ENCODE assay signal across 9 cellular contexts in genomic region chr2:48589170-48589767, GRCh38. TPM values are rescaled to one million over a fixed set of nuclear protein-coding genes. Genes with fewer than 3 reads are reported as not detected.
DNase-seq lines count a peak whose midpoint lies in the region; ATAC-seq, FAIRE-seq and TF ChIP-seq lines count a peak whose summit lies in the region.
"Had no signal": no experiment of that assay in that cellular context is flagged by ENCODE, and none has a peak within 500 bp of the region (broad histone marks: within the 10 kb centered on the region; RNA-seq: fewer than 3 reads in every experiment).

No MANE protein-coding gene starts in this region.

- H3K9me3 ChIP-seq in Karpas-422 (ENCODE audit: low read length) = no peaks in the 10 kb centered on the region

- no peaks in the 10 kb centered on the region for H3K36me3 ChIP-seq in Karpas-422 (ENCODE audit: insufficient read depth, low read length)

- no peaks in the 10 kb centered on the region for H3K79me2 ChIP-seq in Karpas-422 (ENCODE audit: low read length)

- no peaks in the 10 kb centered on the region for H3K27me3 ChIP-seq in Karpas-422 (ENCODE audit: low read length)

- peaks cover 1% of the 10 kb centered on the region for H3K27me3 Mint-ChIP-seq in glutamatergic neuron (ENCODE audit: unreplicated experiment)

- H3K36me3 Mint-ChIP-seq in glutamatergic neuron (ENCODE audit: unreplicated experiment) = no peaks in the 10 kb centered on the region

- no peak overlapping the region for H3K27ac Mint-ChIP-seq in glutamatergic neuron (ENCODE audit: unreplicated experiment)
- H3K27ac Mint-ChIP-seq: activated B cell treated with CpG ODN at 0.5 μM for 24 hours had no signal

- H3K4me3 ChIP-seq in Karpas-422 (ENCODE audit: low read length) = no peak overlapping the region

- H3K9ac ChIP-seq in Karpas-422 (ENCODE audit: low read length) = no peak overlapping the region

- H3K4me1 ChIP-seq in Karpas-422 (ENCODE audit: low read length) = no peaks in the 10 kb centered on the region

- H3K9me3 Mint-ChIP-seq in glutamatergic neuron (ENCODE audit: unreplicated experiment) = peaks cover 2% of the 10 kb centered on the region
- H3K9me3 Mint-ChIP-seq: activated B cell treated with CpG ODN at 0.5 μM for 24 hours had no signal

- ATAC-seq in HG02610 (IDR thresholded peaks at IDR 0.05; ENCODE audit: unreplicated experiment) = no peak

- no peak overlapping the region for H2AFZ ChIP-seq in Karpas-422 (ENCODE audit: low read length)

- no peak overlapping the region for H3K27ac ChIP-seq in Karpas-422 (ENCODE audit: low read length)

- DNase-seq in EH (ENCODE audit: low read depth) (peak; percentile 56), Karpas-422 (peak; percentile 54), glutamatergic neuron (peak; percentile 49), smooth muscle cell of the brain vasculature (ENCODE audit: low read depth, low spot score) (peak; percentile 18), T1000 (lab: John Stamatoyannopoulos, UW) (no peak), posterior vena cava (ENCODE audit: low spot score) (no peak)
- DNase-seq: activated B cell treated with CpG ODN at 0.5 μM for 24 hours had no signal

- no peak overlapping the region for H3K4me2 ChIP-seq in Karpas-422 (ENCODE audit: low read depth, low read length, poor library complexity, severe bottlenecking)

- peak; percentile 89 for TF ChIP-seq CTCF in glutamatergic neuron (IDR thresholded peaks at IDR 0.05; ENCODE audit: partially characterized antibody, unreplicated experiment)

- H4K20me1 ChIP-seq in Karpas-422 (ENCODE audit: insufficient read depth, low read depth, low read length) = no peaks in the 10 kb centered on the region

- H3K4me1 Mint-ChIP-seq in glutamatergic neuron (ENCODE audit: low read depth, unreplicated experiment) = peaks cover 18% of the 10 kb centered on the region
- H3K4me1 Mint-ChIP-seq: activated B cell treated with CpG ODN at 0.5 μM for 24 hours had no signal

- peak; percentile 52 for FAIRE-seq in TTC549 (lab: Jason Lieb, UNC)

- H3K9me2 ChIP-seq in Karpas-422 (replicated peaks; ENCODE audit: insufficient read depth, low read length) = no peaks in the 10 kb centered on the region

- intact Hi-C loops in posterior vena cava (cut with DNase I) = loop anchor here (5.0 to 10.0 kb wide), 3 partner anchors 64 to 117 kb away; no protein-coding TSS in a partner anchor

- H3K4me3 Mint-ChIP-seq in glutamatergic neuron (ENCODE audit: unreplicated experiment) = no peak overlapping the region
- H3K4me3 Mint-ChIP-seq: activated B cell treated with CpG ODN at 0.5 μM for 24 hours had no signal

RNA-seq across cellular contexts. Expression of gene GTF2A1L, which starts 28.4 kb away (rescaled TPM):
- total RNA-seq in Karpas-422 (2014; rRNA removed; shearing (Covaris generic); ENCODE audit: low replicate concordance) = not detected in 2 replicates
- total RNA-seq in glutamatergic neuron (ENCODE audit: unreplicated experiment) = not detected
- 1 to 10 TPM in 1 of 2 donors, not detected in 1; 7.4 TPM for total RNA-seq in posterior vena cava
- total RNA-seq: activated B cell treated with CpG ODN at 0.5 μM for 24 hours had no signal

RNA-seq across cellular contexts. Expression of gene STON1, which starts 59.3 kb away (rescaled TPM):
- total RNA-seq in Karpas-422 (2014; rRNA removed; shearing (Covaris generic); ENCODE audit: low replicate concordance) = 0.63 and 2.8 TPM in 2 replicates
- 4.2 TPM for total RNA-seq in glutamatergic neuron (ENCODE audit: unreplicated experiment)
- total RNA-seq in posterior vena cava = 10 to 100 TPM; 44.7 to 47.9 TPM

Comparison
In these comparisons a context has a peak if more than half of its experiments do, and no peak if none do; other contexts are left out.
1. DNase-seq: peak in EH (single experiment), Karpas-422 (single experiment), glutamatergic neuron (single experiment) and smooth muscle cell of the brain vasculature (single experiment); none in T1000 (single experiment) and posterior vena cava (single experiment).